7 cellular contexts compared by ENCODE assay signal in genomic region chr18:35343488-35343935, GRCh38. TPM values are rescaled to one million over a fixed set of nuclear protein-coding genes. Genes with fewer than 3 reads are reported as not detected.
A peak's percentile ranks its signal among the peaks of the same experiment; 100 is the strongest.
DNase-seq lines count a peak whose midpoint lies in the region; ATAC-seq and TF ChIP-seq lines count a peak whose summit lies in the region.

No MANE protein-coding gene starts in this region.

- no peaks in the 10 kb centered on the region for H3K9me3 Mint-ChIP-seq in activated B cell treated with CpG ODN at 0.5 μM for 24 hours
- H3K9me3 Mint-ChIP-seq in stimulated activated naive B cell treated with anti-CD40 and anti-IgM and Interleukin-4, amounts not matched to agents 10 μg/mL and 1 μg/mL and 100 μg/mL, for 72 hours: peaks cover 3 to 4% of the 10 kb centered on the region in 2 donors

- H3K4me3 Mint-ChIP-seq in activated B cell treated with CpG ODN at 0.5 μM for 24 hours: peak overlapping the region; percentile 98
- peak overlapping the region; percentile 96 to 99 for H3K4me3 Mint-ChIP-seq in stimulated activated naive B cell treated with anti-CD40 and anti-IgM and Interleukin-4, amounts not matched to agents 10 μg/mL and 1 μg/mL and 100 μg/mL, for 72 hours

- peaks cover 39% of the 10 kb centered on the region for H3K36me3 Mint-ChIP-seq in activated B cell treated with CpG ODN at 0.5 μM for 24 hours (ENCODE audit: low read depth)
- peaks cover 15 to 30% of the 10 kb centered on the region in 2 donors for H3K36me3 Mint-ChIP-seq in stimulated activated naive B cell treated with anti-CD40 and anti-IgM and Interleukin-4, amounts not matched to agents 10 μg/mL and 1 μg/mL and 100 μg/mL, for 72 hours

- H3K4me1 ChIP-seq in iPS DF 6.9 (ENCODE audit: control insufficient read depth, insufficient read depth, low read length): no peaks in the 10 kb centered on the region

- no peak for TF ChIP-seq CTCF in activated B cell treated with CpG ODN at 0.5 μM for 24 hours (IDR thresholded peaks at IDR 0.05)

- H3K27ac Mint-ChIP-seq in activated B cell treated with CpG ODN at 0.5 μM for 24 hours: peak overlapping the region; percentile 96
- H3K27ac Mint-ChIP-seq in stimulated activated naive B cell treated with anti-CD40 and anti-IgM and Interleukin-4, amounts not matched to agents 10 μg/mL and 1 μg/mL and 100 μg/mL, for 72 hours: peak overlapping the region; percentile 96

- CTCF ChIA-PET in activated B cell treated with CpG ODN at 0.5 μM for 24 hours (lab: Charles Lee): no interaction called here

- intact Hi-C loops in activated B cell treated with CpG ODN at 0.5 μM for 24 hours (cut with micrococcal nuclease): no loop called here

- peak overlapping the region; percentile 78 for H3K4me3 ChIP-seq in iPS DF 6.9 (ENCODE audit: low read length)

- no peaks in the 10 kb centered on the region for H3K9me3 ChIP-seq in iPS DF 6.9 (ENCODE audit: control insufficient read depth, insufficient read depth, low read length)

- DNase-seq in activated B cell treated with CpG ODN at 0.5 μM for 24 hours (no peak), iPS DF 6.9 (ENCODE audit: low read depth, low spot score) (no peak), HPDE6-E6E7 (ENCODE audit: extremely low spot score) (no peak), middle frontal gyrus (ENCODE audit: extremely low spot score, low spot score) (no peak)
- no peak for DNase-seq in stimulated activated naive B cell treated with anti-CD40 and anti-IgM and Interleukin-4, amounts not matched to agents 10 μg/mL and 1 μg/mL and 100 μg/mL, for 72 hours
- no peak for DNase-seq in stimulated activated CD4-positive, alpha-beta T cell treated with anti-CD3 and anti-CD28 coated beads, Interleukin-2, amount 100 ng/mL, for 48 hours

- WGBS in iPS DF 6.9 (ENCODE audit: insufficient coverage, insufficient read length): no CpG with 5 or more reads among the region's 15 CpGs

- H3K4me1 Mint-ChIP-seq in activated B cell treated with CpG ODN at 0.5 μM for 24 hours: peaks cover 62% of the 10 kb centered on the region
- H3K4me1 Mint-ChIP-seq in stimulated activated naive B cell treated with anti-CD40 and anti-IgM and Interleukin-4, amounts not matched to agents 10 μg/mL and 1 μg/mL and 100 μg/mL, for 72 hours: peaks cover 26 to 47% of the 10 kb centered on the region in 2 donors

- H3K27me3 Mint-ChIP-seq in activated B cell treated with CpG ODN at 0.5 μM for 24 hours: no peaks in the 10 kb centered on the region
- no peaks in the 10 kb centered on the region for H3K27me3 Mint-ChIP-seq in stimulated activated naive B cell treated with anti-CD40 and anti-IgM and Interleukin-4, amounts not matched to agents 10 μg/mL and 1 μg/mL and 100 μg/mL, for 72 hours

- no peaks in the 10 kb centered on the region for H3K27me3 ChIP-seq in iPS DF 6.9 (ENCODE audit: control insufficient read depth, insufficient read depth, low read length)

- peaks cover 14% of the 10 kb centered on the region; the same call in 1 of the 2 replicates for H3K36me3 ChIP-seq in iPS DF 6.9 (ENCODE audit: control insufficient read depth, insufficient read depth, low read length)

- POLR2A ChIA-PET in activated B cell treated with CpG ODN at 0.5 μM for 24 hours (lab: Charles Lee): interaction anchor here (0.8 to 3.8 kb wide), 12 partner anchors 12 to 786 kb away, joined by 3 to 47 read pairs (median 8); partner anchors contain the start of genes ELP2, MAPRE2, RMP24 and ZNF396

- H3K27ac ChIP-seq in iPS DF 6.9 (ENCODE audit: low read length): no peak overlapping the region

- ATAC-seq in HG02938 (IDR thresholded peaks at IDR 0.05; ENCODE audit: unreplicated experiment) (peak; percentile 1), activated B cell treated with CpG ODN at 0.5 μM for 24 hours (ENCODE audit: low read depth) (no peak)
- no peak for ATAC-seq in stimulated activated naive B cell treated with anti-CD40 and anti-IgM and Interleukin-4, amounts not matched to agents 10 μg/mL and 1 μg/mL and 100 μg/mL, for 72 hours (replicated peaks)

RNA-seq across cellular contexts. Expression of gene ZNF24, which starts 0.7 kb away (rescaled TPM):
- 72.5 and 75.8 TPM in 2 replicates for total RNA-seq in activated B cell treated with CpG ODN at 0.5 μM for 24 hours

RNA-seq across cellular contexts. Expression of gene ZNF396, which starts 33.6 kb away (rescaled TPM):
- total RNA-seq in activated B cell treated with CpG ODN at 0.5 μM for 24 hours: 1.5 and 2.2 TPM in 2 replicates

RNA-seq across cellular contexts. Expression of gene ZSCAN30, which starts 53.5 kb away (rescaled TPM):
- 21.2 and 23.8 TPM in 2 replicates for total RNA-seq in activated B cell treated with CpG ODN at 0.5 μM for 24 hours
